In the genomic region with DNA sequence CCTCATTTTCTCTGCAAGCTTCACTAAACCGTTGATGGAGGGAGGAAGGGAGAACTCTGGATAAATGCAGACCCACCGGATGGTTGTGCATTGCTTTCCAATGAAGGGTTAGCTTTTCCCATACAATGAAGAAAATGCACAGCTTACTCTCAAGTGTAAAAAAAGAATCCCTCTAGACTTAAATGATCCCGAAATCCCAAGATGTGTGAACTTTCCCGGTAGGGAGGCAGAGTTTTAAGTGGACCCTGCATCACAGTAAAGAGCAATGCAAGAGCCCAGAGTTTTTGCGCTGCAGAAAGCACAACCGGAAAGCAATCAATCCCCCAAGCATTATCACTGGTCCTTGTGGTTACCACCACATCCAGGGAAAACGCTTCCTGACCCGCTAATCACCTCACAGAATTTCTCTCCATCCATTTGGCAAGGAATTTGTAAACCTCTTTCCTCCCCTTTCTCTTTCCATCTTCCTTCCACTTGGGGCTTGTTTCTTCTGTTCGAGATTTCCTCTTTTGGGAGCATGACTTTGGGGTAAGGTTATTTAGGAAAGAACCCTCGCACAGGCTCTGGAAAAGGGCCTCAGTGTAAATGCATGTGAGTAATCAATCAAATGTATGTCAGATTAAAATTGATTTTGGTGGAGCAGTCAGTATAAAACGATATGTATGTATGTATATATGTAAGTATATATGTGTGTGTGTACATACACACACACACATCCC, we compare ENCODE assay signal across 1 cellular context.
TF ChIP-seq lines count a peak whose summit lies in the region.

No MANE protein-coding gene starts in this region.

TF ChIP-seq in GM12878, 131 proteins besides CTCF, POLR2A, EP300 and RAD21:
- TF ChIP-seq IKZF2 (IDR thresholded peaks at IDR 0.05) (0 out of 4 replicates have a peak, but pooled peaks of 1 of the 2 experiments have one; percentile 18), BMI1 (IDR thresholded peaks at IDR 0.05; ENCODE audit: borderline replicate concordance) (0 out of 2 replicates have a peak, but pooled peaks have one; percentile 21), CBX5 (IDR thresholded peaks at IDR 0.05; ENCODE audit: low read depth) (no peak), SMAD1 (IDR thresholded peaks at IDR 0.05; ENCODE audit: low read depth, partially characterized antibody) (no peak), FOS (IDR thresholded peaks at IDR 0.05; ENCODE audit: borderline replicate concordance, extremely low read depth, insufficient read length) (no peak)
- TF ChIP-seq, protein P1, sequence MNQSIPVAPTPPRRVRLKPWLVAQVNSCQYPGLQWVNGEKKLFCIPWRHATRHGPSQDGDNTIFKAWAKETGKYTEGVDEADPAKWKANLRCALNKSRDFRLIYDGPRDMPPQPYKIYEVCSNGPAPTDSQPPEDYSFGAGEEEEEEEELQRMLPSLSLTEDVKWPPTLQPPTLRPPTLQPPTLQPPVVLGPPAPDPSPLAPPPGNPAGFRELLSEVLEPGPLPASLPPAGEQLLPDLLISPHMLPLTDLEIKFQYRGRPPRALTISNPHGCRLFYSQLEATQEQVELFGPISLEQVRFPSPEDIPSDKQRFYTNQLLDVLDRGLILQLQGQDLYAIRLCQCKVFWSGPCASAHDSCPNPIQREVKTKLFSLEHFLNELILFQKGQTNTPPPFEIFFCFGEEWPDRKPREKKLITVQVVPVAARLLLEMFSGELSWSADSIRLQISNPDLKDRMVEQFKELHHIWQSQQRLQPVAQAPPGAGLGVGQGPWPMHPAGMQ (IDR thresholded peaks at IDR 0.05; ENCODE audit: borderline replicate concordance): no peak
